Comparison of ENCODE assay signal across 8 cellular contexts in the genomic region with DNA sequence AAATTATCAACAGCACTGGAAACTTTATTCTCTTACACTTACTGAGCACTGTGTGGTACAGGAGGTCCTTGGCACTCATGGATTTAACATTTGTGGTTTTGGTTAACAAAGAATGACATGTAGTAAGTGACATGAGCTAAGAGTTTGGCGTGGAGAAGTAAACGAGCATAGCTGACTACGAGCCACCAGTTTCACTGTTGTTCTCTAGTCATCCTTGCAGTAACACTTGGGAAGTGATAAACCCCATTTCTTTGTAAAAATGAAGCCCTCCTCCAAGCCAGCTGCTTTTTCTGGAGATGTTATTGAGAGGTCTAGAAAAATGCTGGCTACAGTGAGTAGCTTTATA. TPM values are rescaled to one million over a fixed set of nuclear protein-coding genes. Genes with fewer than 3 reads are reported as not detected.
DNase-seq lines count a peak whose midpoint lies in the region; ATAC-seq, FAIRE-seq and TF ChIP-seq lines count a peak whose summit lies in the region.

No MANE protein-coding gene starts in this region.

- H3K27me3 ChIP-seq in foreskin keratinocyte = no peaks in the 10 kb centered on the region
- no peaks in the 10 kb centered on the region for H3K27me3 ChIP-seq in small intestine (ENCODE audit: control insufficient read depth in 2 of 2, insufficient read depth in 2 of 2, low read length in 2 of 2)

- peak; percentile 17 for ATAC-seq in foreskin keratinocyte

- peak; percentile 90 for FAIRE-seq in GM19239 (lab: Jason Lieb, UNC)
- no peak for FAIRE-seq in small intestine (lab: Jason Lieb, UNC)
- no peak for FAIRE-seq in GM12892 (lab: Jason Lieb, UNC)

- H3K4me1 ChIP-seq in foreskin keratinocyte (peaks cover 19% of the 10 kb centered on the region), small intestine (ENCODE audit: control insufficient read depth in 2 of 2, insufficient read depth in 1 of 2, low read depth in 1 of 2, low read length in 1 of 2) (no peaks in the 10 kb centered on the region)

- no peaks in the 10 kb centered on the region for H3K36me3 ChIP-seq in small intestine (ENCODE audit: control insufficient read depth in 2 of 2, insufficient read depth in 2 of 2, low read length in 2 of 2)

- 45 to 74% (median 48%) methylated on average over 3 of the region's 3 CpGs for WGBS in small intestine, 3 donors

- TF ChIP-seq CTCF in AG09309 (IDR thresholded peaks at IDR 0.05; ENCODE audit: control insufficient read depth, insufficient read depth, low read depth, low read length, missing control alignments) (no peak), foreskin keratinocyte (conservative IDR thresholded peaks at IDR 0.05) (no peak)

- DNase-seq in AG09309 (ENCODE audit: low read depth) (peak; percentile 38), GM19239 (ENCODE audit: insufficient read length, low spot score) (no peak), NCI-H2107 treated with DMSO at 0.1 percent for 48 hours (lab: John Stamatoyannopoulos, UW; ENCODE audit: unreplicated experiment) (peak; percentile 62), foreskin keratinocyte (peak in 1 of 2 donors; percentile 44), mucosa of gallbladder (ENCODE audit: low spot score) (no peak), small intestine (no peak), NCI-H1048 (lab: John Stamatoyannopoulos, UW) (no peak), GM12892 (ENCODE audit: insufficient read length) (no peak)

- no peaks in the 10 kb centered on the region for H3K9me3 ChIP-seq in small intestine (ENCODE audit: control insufficient read depth, low read depth)

- no peak; the same call in 1 of the 2 replicates for TF ChIP-seq POLR2A in GM12892 (IDR thresholded peaks at IDR 0.05; ENCODE audit: low read depth, low read length)

- H3K4me3 ChIP-seq in AG09309 (ENCODE audit: control insufficient read depth, low read depth, low read length) (no peak overlapping the region), small intestine (ENCODE audit: low read depth in 1 of 2, low read length in 2 of 2) (no peak overlapping the region)

- H3K27ac ChIP-seq in foreskin keratinocyte (peak overlapping the region; percentile 17), small intestine (ENCODE audit: low read depth in 1 of 2, low read length in 1 of 2) (peak overlapping the region in 1 of 2 donors; percentile 60)

RNA-seq across cellular contexts. Expression of a gene that starts 32.7 kb away (rescaled TPM):
- 5.9 and 6.6 TPM in 2 replicates for total RNA-seq in foreskin keratinocyte
- polyA plus RNA-seq in foreskin keratinocyte = 4.0 and 6.4 TPM in 2 replicates
- total RNA-seq in mucosa of gallbladder = 7.9 TPM
- polyA plus RNA-seq in small intestine = 1 to 10 TPM in 2 of 3 donors, under 1 TPM in 1; 0.67 to 2.7 (median 1.9) TPM
- 2.4 TPM for polyA plus RNA-seq in GM12892 (2012; ENCODE audit: missing spikeins)

RNA-seq across cellular contexts. Expression of a gene that starts 52.5 kb away (rescaled TPM):
- total RNA-seq in foreskin keratinocyte (28.8 and 29.8 TPM in 2 replicates), mucosa of gallbladder (23.9 TPM)
- polyA plus RNA-seq in foreskin keratinocyte (5.6 and 7.1 TPM in 2 replicates), small intestine (1 to 10 TPM; 4.3 to 7.9 (median 5.1) TPM)
- polyA plus RNA-seq in GM12892 (2012; ENCODE audit: missing spikeins) = 46.3 TPM

Comparison
In these comparisons a context has a peak if more than half of its experiments do, and no peak if none do; other contexts are left out.
1. DNase-seq: peak in AG09309 (single experiment) and NCI-H2107 treated with DMSO at 0.1 percent for 48 hours (single experiment); none in GM19239 (single experiment), mucosa of gallbladder (single experiment), small intestine (single experiment), NCI-H1048 (single experiment) and GM12892 (single experiment).